In the genomic region with DNA sequence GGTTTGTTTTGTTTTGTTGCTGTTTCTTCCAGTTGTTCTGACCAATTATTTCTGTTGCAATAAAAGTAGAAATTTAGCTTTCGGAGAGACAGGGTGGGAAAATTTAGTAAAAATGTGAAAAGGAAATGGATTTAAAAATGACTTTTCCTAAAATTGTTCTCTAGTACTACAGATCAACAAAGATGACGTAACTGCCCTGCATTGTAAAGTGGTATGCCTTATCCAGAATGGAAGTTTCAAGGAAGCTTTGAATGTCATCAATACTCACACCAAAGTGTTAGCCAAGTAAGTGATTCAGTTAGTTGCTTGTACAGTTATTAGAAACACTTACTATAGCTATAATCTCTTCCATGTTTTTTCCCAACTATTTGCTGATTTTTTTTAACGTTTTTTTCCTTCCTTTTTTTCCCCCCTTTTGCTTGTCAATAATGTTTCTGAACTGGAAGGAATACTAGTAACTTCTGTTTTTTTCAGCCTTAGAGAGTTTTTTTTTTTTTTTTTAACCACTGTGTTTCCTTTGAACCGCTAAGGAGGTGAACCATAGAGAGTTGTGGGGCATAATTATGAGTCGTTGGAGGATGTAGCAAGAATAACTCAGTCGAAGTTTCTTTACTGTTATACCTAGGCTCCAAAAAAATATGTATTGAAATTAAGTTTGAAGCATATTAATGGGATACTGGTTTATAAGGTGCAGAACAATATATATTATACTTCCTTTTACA, we compare ENCODE assay signal across 1 cellular context.
TF ChIP-seq lines count a peak whose summit lies in the region.

No MANE protein-coding gene starts in this region.

TF ChIP-seq in H1, 55 proteins besides CTCF, POLR2A, EP300 and RAD21:
- no peak for TF ChIP-seq HDAC6 (IDR thresholded peaks at IDR 0.05; ENCODE audit: low read depth, low read length)
- no peak for TF ChIP-seq CREB1 (IDR thresholded peaks at IDR 0.05)
- TF ChIP-seq GTF2F1 (IDR thresholded peaks at IDR 0.05; ENCODE audit: borderline replicate concordance, low read depth, low read length) = no peak
- TF ChIP-seq EGR1 (IDR thresholded peaks at IDR 0.05; ENCODE audit: borderline replicate concordance, low read depth, low read length) = no peak
- no peak for TF ChIP-seq SIRT6 (IDR thresholded peaks at IDR 0.05; ENCODE audit: low read length)
- TF ChIP-seq SIN3A (conservative IDR thresholded peaks at IDR 0.05 in 1 of 2, IDR thresholded peaks at IDR 0.05 in 1 of 2; ENCODE audit: low read depth in 1 of 2, low read length in 2 of 2) = no peak
- no peak for TF ChIP-seq ASH2L (IDR thresholded peaks at IDR 0.05; ENCODE audit: low read length)
- TF ChIP-seq, protein P1, sequence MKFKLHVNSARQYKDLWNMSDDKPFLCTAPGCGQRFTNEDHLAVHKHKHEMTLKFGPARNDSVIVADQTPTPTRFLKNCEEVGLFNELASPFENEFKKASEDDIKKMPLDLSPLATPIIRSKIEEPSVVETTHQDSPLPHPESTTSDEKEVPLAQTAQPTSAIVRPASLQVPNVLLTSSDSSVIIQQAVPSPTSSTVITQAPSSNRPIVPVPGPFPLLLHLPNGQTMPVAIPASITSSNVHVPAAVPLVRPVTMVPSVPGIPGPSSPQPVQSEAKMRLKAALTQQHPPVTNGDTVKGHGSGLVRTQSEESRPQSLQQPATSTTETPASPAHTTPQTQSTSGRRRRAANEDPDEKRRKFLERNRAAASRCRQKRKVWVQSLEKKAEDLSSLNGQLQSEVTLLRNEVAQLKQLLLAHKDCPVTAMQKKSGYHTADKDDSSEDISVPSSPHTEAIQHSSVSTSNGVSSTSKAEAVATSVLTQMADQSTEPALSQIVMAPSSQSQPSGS (IDR thresholded peaks at IDR 0.05; ENCODE audit: low read length) = no peak
- no peak for TF ChIP-seq SIX5 (IDR thresholded peaks at IDR 0.05; ENCODE audit: low read depth, low read length)
- TF ChIP-seq, protein P2, sequence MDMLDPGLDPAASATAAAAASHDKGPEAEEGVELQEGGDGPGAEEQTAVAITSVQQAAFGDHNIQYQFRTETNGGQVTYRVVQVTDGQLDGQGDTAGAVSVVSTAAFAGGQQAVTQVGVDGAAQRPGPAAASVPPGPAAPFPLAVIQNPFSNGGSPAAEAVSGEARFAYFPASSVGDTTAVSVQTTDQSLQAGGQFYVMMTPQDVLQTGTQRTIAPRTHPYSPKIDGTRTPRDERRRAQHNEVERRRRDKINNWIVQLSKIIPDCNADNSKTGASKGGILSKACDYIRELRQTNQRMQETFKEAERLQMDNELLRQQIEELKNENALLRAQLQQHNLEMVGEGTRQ (IDR thresholded peaks at IDR 0.05; ENCODE audit: low read length) = no peak
- no peak for TF ChIP-seq KDM1A (IDR thresholded peaks at IDR 0.05; ENCODE audit: borderline replicate concordance, low read length)
- no peak for TF ChIP-seq BACH1 (IDR thresholded peaks at IDR 0.05; ENCODE audit: low read length)
- TF ChIP-seq RBBP5 (IDR thresholded peaks at IDR 0.05; ENCODE audit: borderline replicate concordance, low read depth, low read length) = no peak
- TF ChIP-seq POU5F1 (IDR thresholded peaks at IDR 0.05; ENCODE audit: low read depth, low read length) = no peak
- no peak for TF ChIP-seq RNF2 (IDR thresholded peaks at IDR 0.05; ENCODE audit: borderline replicate concordance, low read depth, low read length, missing control alignments, poor library complexity, severe bottlenecking)
- TF ChIP-seq, protein P3, sequence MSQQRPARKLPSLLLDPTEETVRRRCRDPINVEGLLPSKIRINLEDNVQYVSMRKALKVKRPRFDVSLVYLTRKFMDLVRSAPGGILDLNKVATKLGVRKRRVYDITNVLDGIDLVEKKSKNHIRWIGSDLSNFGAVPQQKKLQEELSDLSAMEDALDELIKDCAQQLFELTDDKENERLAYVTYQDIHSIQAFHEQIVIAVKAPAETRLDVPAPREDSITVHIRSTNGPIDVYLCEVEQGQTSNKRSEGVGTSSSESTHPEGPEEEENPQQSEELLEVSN (IDR thresholded peaks at IDR 0.05) = no peak
- no peak for TF ChIP-seq CHD1 (IDR thresholded peaks at IDR 0.05; ENCODE audit: low read depth, low read length)
- no peak for TF ChIP-seq CBX5 (IDR thresholded peaks at IDR 0.05; ENCODE audit: low read depth, low read length)
